Comparison of ENCODE assay signal across 10 cellular contexts in genomic region chr4:38368612-38369011, GRCh38.
A peak's percentile ranks its signal among the peaks of the same experiment; 100 is the strongest.
DNase-seq lines count a peak whose midpoint lies in the region; ATAC-seq and TF ChIP-seq lines count a peak whose summit lies in the region.
"Had no signal": no experiment of that assay in that cellular context is flagged by ENCODE, and none has a peak within 500 bp of the region (broad histone marks: within the 10 kb centered on the region; RNA-seq: fewer than 3 reads in every experiment).

No MANE protein-coding gene starts in this region.

- in situ Hi-C loops in astrocyte of the cerebellum (cut with HindIII; ENCODE audit: low sequenced_read_pairs): no loop called here

- H3K27ac Mint-ChIP-seq in nephron: peak overlapping the region; percentile 3 to 89 (median 53)

- DNase-seq in EL (peak; percentile 54), M059J (ENCODE audit: low read depth) (peak; percentile 59), astrocyte of the cerebellum (ENCODE audit: low read depth) (peak; percentile 39), Right ventricle myocardium inferior (ENCODE audit: missing footprints) (no peak)
- DNase-seq: body of pancreas, NCI-H2171, thyroid gland had no signal

- no peaks in the 10 kb centered on the region for H3K27me3 Mint-ChIP-seq in nephron (ENCODE audit: low read depth)

- intact Hi-C loops in Right ventricle myocardium inferior (cut with DNase I): no loop called here

- no peak overlapping the region for H3K4me3 ChIP-seq in astrocyte of the cerebellum (ENCODE audit: low read depth, low read length)
- H3K4me3 ChIP-seq: body of pancreas, thyroid gland had no signal

- H3K9me3 Mint-ChIP-seq in nephron: peaks cover 3% of the 10 kb centered on the region

- no peak for ATAC-seq in Right ventricle myocardium inferior
- no peak for ATAC-seq in GM21529 (IDR thresholded peaks at IDR 0.05; ENCODE audit: unreplicated experiment)
- no peak for ATAC-seq in GM21576 (IDR thresholded peaks at IDR 0.05; ENCODE audit: unreplicated experiment)
- ATAC-seq: body of pancreas had no signal

- H3K4me3 Mint-ChIP-seq in nephron: no peak overlapping the region

- TF ChIP-seq CTCF in astrocyte of the cerebellum (IDR thresholded peaks at IDR 0.05; ENCODE audit: low read depth, low read length, missing control alignments) (no peak), nephron (IDR thresholded peaks at IDR 0.05; ENCODE audit: unreplicated experiment in 3 of 3) (no peak)

- peaks cover 3% of the 10 kb centered on the region for H3K36me3 Mint-ChIP-seq in nephron (ENCODE audit: low read depth)

- H3K4me1 Mint-ChIP-seq in nephron: peaks cover 42% of the 10 kb centered on the region
